ENCODE assay signal across 17 cellular contexts in the genomic region with DNA sequence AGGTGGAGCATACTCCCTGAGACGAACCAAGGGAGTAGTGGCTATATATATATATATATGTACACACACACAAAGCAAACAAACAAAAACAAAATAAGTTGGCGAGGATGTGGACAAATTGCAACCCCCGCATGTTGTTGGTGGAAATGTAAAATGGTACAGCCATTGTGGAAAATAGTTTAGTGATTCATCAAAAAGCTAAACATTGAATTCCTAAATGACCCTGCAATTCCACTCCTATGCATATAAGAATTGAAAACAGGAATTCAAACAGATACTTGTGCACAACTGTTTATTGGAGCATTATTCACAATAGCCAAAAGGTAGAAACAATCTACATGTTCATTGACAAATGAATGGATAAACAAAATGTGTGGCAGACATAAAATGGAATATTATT.
"Had no signal": no experiment of that assay in that cellular context is flagged by ENCODE, and none has a peak within 500 bp of the region (broad histone marks: within the 10 kb centered on the region; RNA-seq: fewer than 3 reads in every experiment).

No MANE protein-coding gene starts in this region.

- H3K4me3 ChIP-seq: lower lobe of right lung, skin epidermis, suprapubic skin, transverse colon, vagina had no signal

- DNase-seq: activated CD4-positive, alpha-beta T cell treated with anti-CD3 and anti-CD28 coated beads for 1 hour; activated naive CD8-positive, alpha-beta T cell treated with anti-CD3 and anti-CD28 coated beads for 36 hours; activated T-cell treated with anti-CD3 and anti-CD28 coated beads for 4 hours; amniotic stem cell; lower lobe of right lung; nephron progenitor cell; nucleus accumbens; stimulated activated CD4-positive, alpha-beta T cell treated with anti-CD3 and anti-CD28 coated beads, Interleukin-15, amount 100 ng/mL, for 24 hours; stimulated activated CD4-positive, alpha-beta T cell treated with anti-CD3 and anti-CD28 coated beads, Interleukin-2, amount 100 ng/mL, for 48 hours; T-helper 2 cell; transverse colon; WERI-Rb-1 had no signal

- H3K9me3 Mint-ChIP-seq: activated naive CD8-positive, alpha-beta T cell treated with anti-CD3 and anti-CD28 coated beads for 36 hours; stimulated activated naive CD8-positive, alpha-beta T cell treated with anti-CD3 and anti-CD28 coated beads, Interleukin-15, Interleukin-2, amounts not matched to agents 100 ng/mL and 50 ng/mL, for 24 hours had no signal

- H3K27me3 ChIP-seq: suprapubic skin, transverse colon, vagina had no signal

- H3K27ac Mint-ChIP-seq: activated naive CD8-positive, alpha-beta T cell treated with anti-CD3 and anti-CD28 coated beads for 36 hours; mesothelial cell of epicardium; nephron progenitor cell; stimulated activated naive CD8-positive, alpha-beta T cell treated with anti-CD3 and anti-CD28 coated beads, Interleukin-15, Interleukin-2, amounts not matched to agents 100 ng/mL and 50 ng/mL, for 24 hours had no signal

- H3K36me3 ChIP-seq: lower lobe of right lung, suprapubic skin, transverse colon, vagina, WERI-Rb-1 had no signal

- H3K4me3 Mint-ChIP-seq: activated naive CD8-positive, alpha-beta T cell treated with anti-CD3 and anti-CD28 coated beads for 36 hours; mesothelial cell of epicardium; nephron progenitor cell; stimulated activated naive CD8-positive, alpha-beta T cell treated with anti-CD3 and anti-CD28 coated beads, Interleukin-15, Interleukin-2, amounts not matched to agents 100 ng/mL and 50 ng/mL, for 24 hours had no signal

- H3K9me3 ChIP-seq: lower lobe of right lung, suprapubic skin, transverse colon, vagina had no signal

- H3K27ac ChIP-seq: lower lobe of right lung, skin epidermis, suprapubic skin, vagina, WERI-Rb-1 had no signal

- H3K36me3 Mint-ChIP-seq: activated naive CD8-positive, alpha-beta T cell treated with anti-CD3 and anti-CD28 coated beads for 36 hours had no signal

- H3K4me1 ChIP-seq: lower lobe of right lung, suprapubic skin, transverse colon, vagina had no signal
